21 cellular contexts compared by ENCODE assay signal in the genomic region with DNA sequence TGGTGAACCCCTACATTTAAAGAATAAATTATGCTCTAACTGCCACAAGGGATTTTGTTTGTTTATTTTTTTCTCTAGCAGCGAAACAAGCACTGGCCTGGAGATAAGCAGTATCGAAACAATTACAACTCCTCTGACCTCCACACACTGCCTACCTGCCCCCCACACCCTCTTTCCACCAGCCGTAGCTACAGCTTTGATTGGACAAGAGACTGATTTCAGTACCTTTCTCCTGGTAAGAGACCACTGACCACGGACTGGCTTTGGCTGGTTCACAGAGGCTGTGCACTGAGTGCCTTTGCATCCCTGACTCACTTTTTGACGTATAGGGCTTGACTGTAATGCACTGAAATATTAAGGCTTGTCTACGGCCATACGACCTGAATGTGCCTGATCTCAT. TPM values are rescaled to one million over a fixed set of nuclear protein-coding genes. Genes with fewer than 3 reads are reported as not detected.
DNase-seq lines count a peak whose midpoint lies in the region; ATAC-seq and TF ChIP-seq lines count a peak whose summit lies in the region.
"Had no signal": no experiment of that assay in that cellular context is flagged by ENCODE, and none has a peak within 500 bp of the region (broad histone marks: within the 10 kb centered on the region; RNA-seq: fewer than 3 reads in every experiment).

No MANE protein-coding gene starts in this region.

- H3K79me2 ChIP-seq in PC-9 (ENCODE audit: low read depth), result no peaks in the 10 kb centered on the region

- peaks cover 21% of the 10 kb centered on the region for H3K4me1 Mint-ChIP-seq in Caco-2 (ENCODE audit: low read depth, unreplicated experiment)
- no peaks in the 10 kb centered on the region for H3K4me1 Mint-ChIP-seq in activated naive CD4-positive, alpha-beta T cell treated with anti-CD3 and anti-CD28 coated beads, Interleukin-2, amount 10 ng/mL, durations not matched to agents 7 days and 5 days
- H3K4me1 Mint-ChIP-seq: CD4-positive, alpha-beta memory T cell; IgD-negative memory B cell had no signal

- TF ChIP-seq POLR2A in stomach (IDR thresholded peaks at IDR 0.05) (no peak), sigmoid colon (IDR thresholded peaks at IDR 0.05) (no peak)

- peak overlapping the region; percentile 77 for H3K27ac Mint-ChIP-seq in Caco-2 (ENCODE audit: unreplicated experiment)
- no peak overlapping the region for H3K27ac Mint-ChIP-seq in activated naive CD4-positive, alpha-beta T cell treated with anti-CD3 and anti-CD28 coated beads, Interleukin-2, amount 10 ng/mL, durations not matched to agents 7 days and 5 days
- H3K27ac Mint-ChIP-seq: IgD-negative memory B cell had no signal

- H3K27me3 Mint-ChIP-seq in Caco-2 (ENCODE audit: insufficient read depth, unreplicated experiment), result no peaks in the 10 kb centered on the region
- peaks cover 16% of the 10 kb centered on the region for H3K27me3 Mint-ChIP-seq in activated naive CD4-positive, alpha-beta T cell treated with anti-CD3 and anti-CD28 coated beads, Interleukin-2, amount 10 ng/mL, durations not matched to agents 7 days and 5 days

- WGBS in stomach, 5 donors, result 21 to 58% (median 42%) methylated on average over 7 of the region's 7 CpGs
- 52 to 73% methylated on average over 7 of the region's 7 CpGs for WGBS in sigmoid colon, 2 donors

- H3K27ac ChIP-seq in PC-9 (peak overlapping the region; percentile 60), lower lobe of right lung (peak overlapping the region; percentile 62), stomach (peak overlapping the region; percentile 87 to 93 (median 89)), sigmoid colon (no peak overlapping the region)
- H3K27ac ChIP-seq: BLaER1 treated with 17β-estradiol and CSF1 and Interleukin-3, amounts not matched to agents 10 nM and 100 nM had no signal

- no peaks in the 10 kb centered on the region for H3K36me3 ChIP-seq in Caco-2 (ENCODE audit: control insufficient read depth, insufficient read depth, low read length)
- no peaks in the 10 kb centered on the region for H3K36me3 ChIP-seq in PC-9 (ENCODE audit: low read depth)
- no peaks in the 10 kb centered on the region for H3K36me3 ChIP-seq in lower lobe of right lung
- no peaks in the 10 kb centered on the region for H3K36me3 ChIP-seq in stomach
- no peaks in the 10 kb centered on the region for H3K36me3 ChIP-seq in sigmoid colon
- H3K36me3 ChIP-seq: BLaER1 treated with 17β-estradiol and CSF1 and Interleukin-3, amounts not matched to agents 10 nM and 100 nM; HAP-1 had no signal

- TF ChIP-seq EP300 in stomach (IDR thresholded peaks at IDR 0.05) (no peak), sigmoid colon (IDR thresholded peaks at IDR 0.05) (no peak)

- BruUV-seq in Caco-2 (replicated peaks; lab: Mats Ljungman, UMichigan) (no TSS peak), PC-9 (replicated peaks; lab: Mats Ljungman, UMichigan) (no TSS peak)

- peak overlapping the region; percentile 80 for H2AFZ ChIP-seq in PC-9

- peak overlapping the region; percentile 61 for H3K4me3 Mint-ChIP-seq in Caco-2 (ENCODE audit: unreplicated experiment)
- no peak overlapping the region for H3K4me3 Mint-ChIP-seq in activated naive CD4-positive, alpha-beta T cell treated with anti-CD3 and anti-CD28 coated beads, Interleukin-2, amount 10 ng/mL, durations not matched to agents 7 days and 5 days
- H3K4me3 Mint-ChIP-seq: CD4-positive, alpha-beta memory T cell; IgD-negative memory B cell had no signal

- H4K20me1 ChIP-seq in PC-9 (ENCODE audit: insufficient read depth), result no peaks in the 10 kb centered on the region
- H4K20me1 ChIP-seq: BLaER1 treated with 17β-estradiol and CSF1 and Interleukin-3, amounts not matched to agents 10 nM and 100 nM had no signal

- H3K36me3 Mint-ChIP-seq in Caco-2 (ENCODE audit: insufficient read depth, unreplicated experiment), result no peaks in the 10 kb centered on the region
- no peaks in the 10 kb centered on the region for H3K36me3 Mint-ChIP-seq in activated naive CD4-positive, alpha-beta T cell treated with anti-CD3 and anti-CD28 coated beads, Interleukin-2, amount 10 ng/mL, durations not matched to agents 7 days and 5 days
- H3K36me3 Mint-ChIP-seq: CD4-positive, alpha-beta memory T cell had no signal

- no peak for DNase-seq in Caco-2
- DNase-seq in PC-9, result no peak
- DNase-seq in lower lobe of right lung, result no peak
- peak; percentile 52 for DNase-seq in stomach
- DNase-seq in sigmoid colon, result no peak
- no peak for DNase-seq in GF-D8 (lab: John Stamatoyannopoulos, UW)
- DNase-seq in activated naive CD4-positive, alpha-beta T cell treated with anti-CD3 and anti-CD28 coated beads, Interleukin-2, amount 10 ng/mL, durations not matched to agents 7 days and 5 days, result no peak
- DNase-seq: 8988T; CD4-positive, alpha-beta memory T cell; DMS53; GDM1; NCI-H1105; NCI-H2227 treated with DMSO at 0.1 percent for 48 hours; NCI-H510A; NCI-H748 treated with DMSO at 0.1 percent for 48 hours; SIG-M5 had no signal

- H3K27me3 ChIP-seq in Caco-2 (replicated peaks; ENCODE audit: control insufficient read depth, insufficient read depth, low read length) (no peaks in the 10 kb centered on the region), PC-9 (ENCODE audit: insufficient read depth, low read depth) (no peaks in the 10 kb centered on the region), lower lobe of right lung (ENCODE audit: low read depth) (no peaks in the 10 kb centered on the region), stomach (no peaks in the 10 kb centered on the region), sigmoid colon (no peaks in the 10 kb centered on the region)
- H3K27me3 ChIP-seq: BLaER1 treated with 17β-estradiol and CSF1 and Interleukin-3, amounts not matched to agents 10 nM and 100 nM had no signal

- ATAC-seq in lower lobe of right lung (peak in 1 of 2 donors; percentile 54), HG03439 (IDR thresholded peaks at IDR 0.05; ENCODE audit: unreplicated experiment) (no peak)
- ATAC-seq: Panc1 had no signal

- H3K9me3 Mint-ChIP-seq in Caco-2 (ENCODE audit: unreplicated experiment), result peaks cover 20% of the 10 kb centered on the region
- H3K9me3 Mint-ChIP-seq in activated naive CD4-positive, alpha-beta T cell treated with anti-CD3 and anti-CD28 coated beads, Interleukin-2, amount 10 ng/mL, durations not matched to agents 7 days and 5 days, result peaks cover 5% of the 10 kb centered on the region

- H3K4me1 ChIP-seq in Caco-2 (peaks cover 20% of the 10 kb centered on the region), PC-9 (replicated peaks; ENCODE audit: insufficient read depth) (peaks cover 28% of the 10 kb centered on the region), lower lobe of right lung (no peaks in the 10 kb centered on the region), stomach (peaks cover 6 to 17% (median 9%) of the 10 kb centered on the region in 4 donors), sigmoid colon (no peaks in the 10 kb centered on the region)
- H3K4me1 ChIP-seq: BLaER1 treated with 17β-estradiol and CSF1 and Interleukin-3, amounts not matched to agents 10 nM and 100 nM; HAP-1 had no signal

- intact Hi-C loops in Caco-2 (cut with micrococcal nuclease; ENCODE audit: unreplicated experiment) (no loop called here), PC-9 (cut with micrococcal nuclease; ENCODE audit: unreplicated experiment) (no loop called here), lower lobe of right lung (cut with DNase I) (no loop called here), stomach (cut with DNase I; ENCODE audit: low total_unique reads) (no loop called here), sigmoid colon (cut with DNase I) (no loop called here)

- H3K4me3 ChIP-seq in Caco-2 (ENCODE audit: low read depth, low read length) (no peak overlapping the region), PC-9 (peak overlapping the region; percentile 47; the same call in 1 of the 2 replicates), lower lobe of right lung (no peak overlapping the region), stomach (no peak overlapping the region), sigmoid colon (no peak overlapping the region)
- H3K4me3 ChIP-seq: BLaER1 treated with 17β-estradiol and CSF1 and Interleukin-3, amounts not matched to agents 10 nM and 100 nM; HAP-1 had no signal

- peaks cover 10% of the 10 kb centered on the region for H3K9me3 ChIP-seq in Caco-2
- peaks cover 5% of the 10 kb centered on the region; the same call in 1 of the 2 replicates for H3K9me3 ChIP-seq in PC-9 (ENCODE audit: insufficient read depth, low read depth)
- no peaks in the 10 kb centered on the region for H3K9me3 ChIP-seq in lower lobe of right lung
- H3K9me3 ChIP-seq in stomach, result peaks cover 0 to 13% (median 2%) of the 10 kb centered on the region in 4 donors
- H3K9me3 ChIP-seq in sigmoid colon, result no peaks in the 10 kb centered on the region

- POLR2A ChIA-PET in Caco-2 (lab: Charles Lee), result interaction anchor here (1.3 to 1.4 kb wide), 2 partner anchors 137 to 290 kb away, joined by 3 to 4 read pairs; partner anchors contain the start of genes MRPL57 and SKA3
- POLR2A ChIA-PET in PC-9 (lab: Charles Lee; ENCODE audit: unreplicated experiment), result no interaction called here

- CTCF ChIA-PET in Caco-2 (lab: Charles Lee), result interaction anchor here (1.3 kb wide), 1 partner anchor 11 kb away, joined by 4 read pairs; no protein-coding TSS in a partner anchor
- CTCF ChIA-PET in PC-9 (lab: Charles Lee), result no interaction called here
- CTCF ChIA-PET in activated naive CD4-positive, alpha-beta T cell treated with anti-CD3 and anti-CD28 coated beads, Interleukin-2, amount 10 ng/mL, durations not matched to agents 7 days and 5 days (lab: Charles Lee), result interaction anchor here (3.6 kb wide), 1 partner anchor 11 kb away, joined by 21 read pairs; no protein-coding TSS in a partner anchor

- H3F3A ChIP-seq in PC-9 (ENCODE audit: insufficient read depth, low read depth), result peaks cover 26% of the 10 kb centered on the region; the same call in 1 of the 2 replicates

- H3K4me2 ChIP-seq in PC-9, result peak overlapping the region; percentile 83
- H3K4me2 ChIP-seq: BLaER1 treated with 17β-estradiol and CSF1 and Interleukin-3, amounts not matched to agents 10 nM and 100 nM had no signal

- TF ChIP-seq CTCF in Caco-2 (IDR thresholded peaks at IDR 0.05; ENCODE audit: insufficient read depth in 1 of 2, low read depth in 1 of 2, low read length in 1 of 2, severe bottlenecking in 1 of 2, unreplicated experiment in 1 of 2) (no peak), PC-9 (conservative IDR thresholded peaks at IDR 0.05) (no peak), lower lobe of right lung (IDR thresholded peaks at IDR 0.05) (no peak), stomach (IDR thresholded peaks at IDR 0.05) (no peak), sigmoid colon (IDR thresholded peaks at IDR 0.05) (no peak)

- no peaks in the 10 kb centered on the region for H3K9me2 ChIP-seq in PC-9 (ENCODE audit: insufficient read depth)

RNA-seq across cellular contexts. Expression of gene ZDHHC20, which starts 7.4 kb away (rescaled TPM):
- total RNA-seq in Caco-2 (2022) (84.5 and 87.9 TPM in 2 replicates), PC-9 (2021) (31.9 and 47.5 TPM in 2 replicates), lower lobe of right lung (82.0 TPM), stomach (100 to 1,000 TPM in 1 of 5 donors, 10 to 100 TPM in 4; 13.9 to 329 (median 55.4) TPM), sigmoid colon (10 to 100 TPM; 49.9 to 56.7 (median 55.3) TPM)
- polyA plus RNA-seq in stomach (10 to 100 TPM; 15.5 to 24.6 (median 16.4) TPM), sigmoid colon (10 to 100 TPM; 14.4 to 25.6 (median 20.3) TPM)

Comparison
In these comparisons a context has a peak if more than half of its experiments do, and no peak if none do; other contexts are left out.
1. H3K27ac ChIP-seq: peak in PC-9 (single experiment), lower lobe of right lung (single experiment) and stomach (5 of 5); none in sigmoid colon (0 of 4).